ENCODE assay signal across 8 cellular contexts in genomic region chr6:30719356-30719755, GRCh38. TPM values are rescaled to one million over a fixed set of nuclear protein-coding genes. Genes with fewer than 3 reads are reported as not detected.
A peak's percentile ranks its signal among the peaks of the same experiment; 100 is the strongest.
DNase-seq lines count a peak whose midpoint lies in the region; ATAC-seq and TF ChIP-seq lines count a peak whose summit lies in the region.

No MANE protein-coding gene starts in this region.

- H3K4me1 Mint-ChIP-seq in WTC11: peaks cover 50% of the 10 kb centered on the region

- H3K27me3 Mint-ChIP-seq in WTC11 (ENCODE audit: low read depth): no peaks in the 10 kb centered on the region

- no peak for TF ChIP-seq CTCF in WTC11 (IDR thresholded peaks at IDR 0.05)

- ATAC-seq in WTC11: no peak
- ATAC-seq in HG02798 (IDR thresholded peaks at IDR 0.05; ENCODE audit: poor library complexity, unreplicated experiment): no peak
- ATAC-seq in GM18505 (IDR thresholded peaks at IDR 0.05; ENCODE audit: unreplicated experiment): no peak
- ATAC-seq in HG02884 (IDR thresholded peaks at IDR 0.05; ENCODE audit: unreplicated experiment): no peak

- no peaks in the 10 kb centered on the region for H3K9me3 Mint-ChIP-seq in WTC11

- H3K4me3 Mint-ChIP-seq in WTC11: peak overlapping the region; percentile 99

- H3K27ac Mint-ChIP-seq in WTC11: peak overlapping the region; percentile 100

- peaks cover 15% of the 10 kb centered on the region for H3K4me1 ChIP-seq in iPS-18a (ENCODE audit: control insufficient read depth, low read depth, low read length)
- H3K4me1 ChIP-seq in subcutaneous abdominal adipose tissue (ENCODE audit: control insufficient read depth in 5 of 5, insufficient read depth in 5 of 5, low read length in 5 of 5): peaks cover 8 to 50% (median 38%) of the 10 kb centered on the region in 5 donors

- H3K27me3 ChIP-seq in iPS-18a (ENCODE audit: control insufficient read depth, insufficient read depth, low read length) (no peaks in the 10 kb centered on the region), subcutaneous abdominal adipose tissue (ENCODE audit: control insufficient read depth in 5 of 5, insufficient read depth in 4 of 5, low read length in 5 of 5) (no peaks in the 10 kb centered on the region)

- H3K36me3 ChIP-seq in iPS-18a (ENCODE audit: control insufficient read depth, low read depth, low read length) (peaks cover 31% of the 10 kb centered on the region), subcutaneous abdominal adipose tissue (ENCODE audit: control insufficient read depth in 5 of 5, insufficient read depth in 5 of 5, low read length in 5 of 5) (peaks cover 7 to 24% (median 23%) of the 10 kb centered on the region in 5 donors)

- H3K36me3 Mint-ChIP-seq in WTC11: peaks cover 52% of the 10 kb centered on the region

- H3K9me3 ChIP-seq in iPS-18a (ENCODE audit: control insufficient read depth, low read depth, low read length) (no peaks in the 10 kb centered on the region), subcutaneous abdominal adipose tissue (ENCODE audit: control insufficient read depth in 5 of 5, low read length in 5 of 5) (no peaks in the 10 kb centered on the region)

- CTCF ChIA-PET in WTC11 (lab: Charles Lee): interaction anchor here (0.6 to 6.0 kb wide), 6 partner anchors 12 to 1195 kb away, joined by 3 to 54 read pairs (median 4); partner anchors contain the start of gene DHX16

- DNase-seq in NCI-H82 (lab: John Stamatoyannopoulos, UW): peak; percentile 60
- no peak for DNase-seq in NCI-H82 treated with DMSO at 0.1 percent for 48 hours (lab: John Stamatoyannopoulos, UW; ENCODE audit: unreplicated experiment)
- DNase-seq in WTC11 (ENCODE audit: low spot score): no peak

- POLR2A ChIA-PET in WTC11 (lab: Charles Lee): interaction anchor here (0.6 to 0.7 kb wide), 2 partner anchors 40 to 454 kb away, joined by 3 to 8 read pairs; no protein-coding TSS in a partner anchor

- H3K9ac ChIP-seq in iPS-18a (ENCODE audit: low read length): peak overlapping the region; percentile 100
- H3K9ac ChIP-seq in subcutaneous abdominal adipose tissue (ENCODE audit: low read length in 5 of 5): peak overlapping the region in 4 of 5 donors; percentile 41 to 84 (median 62)

- TF ChIP-seq POLR2A in GM18505 (IDR thresholded peaks at IDR 0.05; ENCODE audit: borderline replicate concordance, extremely low read depth, insufficient read depth, insufficient read length): no peak

- H3K27ac ChIP-seq in iPS-18a (ENCODE audit: low read length) (peak overlapping the region; percentile 94), subcutaneous abdominal adipose tissue (ENCODE audit: low read depth, low read length) (peak overlapping the region; percentile 96)

- H3K4me3 ChIP-seq in iPS-18a (ENCODE audit: low read length) (peak overlapping the region; percentile 97), subcutaneous abdominal adipose tissue (ENCODE audit: low read depth in 1 of 5, low read length in 5 of 5) (peak overlapping the region; percentile 82 to 90 (median 88))

TF ChIP-seq in WTC11, 78 proteins besides CTCF, POLR2A, EP300 and RAD21:
- TF ChIP-seq PRRX2 (CRISPR knock-in tag; IDR thresholded peaks at IDR 0.05): no peak
- no peak for TF ChIP-seq CREM (CRISPR knock-in tag; IDR thresholded peaks at IDR 0.05)
- TF ChIP-seq GRHL2 (CRISPR knock-in tag; IDR thresholded peaks at IDR 0.05; ENCODE audit: insufficient replicate concordance, severe bottlenecking): no peak

RNA-seq across cellular contexts. Expression of gene TUBB, which starts 0.8 kb away (rescaled TPM):
- total RNA-seq in WTC11 (2021): 1,503 to 1,570 TPM (median 1,542 TPM) in 3 replicates

RNA-seq across cellular contexts. Expression of gene MDC1, which starts 2.3 kb away (rescaled TPM):
- total RNA-seq in WTC11 (2021): 95.9 to 100 TPM (median 97.9 TPM) in 3 replicates

RNA-seq across cellular contexts. Expression of gene FLOT1, which starts 23.1 kb away (rescaled TPM):
- total RNA-seq in WTC11 (2021): 110 to 121 TPM (median 120 TPM) in 3 replicates

RNA-seq across cellular contexts. Expression of gene IER3, which starts 25.0 kb away (rescaled TPM):
- total RNA-seq in WTC11 (2021): 61.2 to 82.4 TPM (median 61.5 TPM) in 3 replicates

RNA-seq across cellular contexts. Expression of gene NRM, which starts 28.6 kb away (rescaled TPM):
- 31.2 to 33.3 TPM (median 31.3 TPM) in 3 replicates for total RNA-seq in WTC11 (2021)
